ENCODE assay signal across 1 cellular context in genomic region chr13:106513025-106513424, GRCh38.
TF ChIP-seq lines count a peak whose summit lies in the region.

No MANE protein-coding gene starts in this region.

TF ChIP-seq in HCT116, 20 proteins besides CTCF, POLR2A, EP300 and RAD21 (continued from another document):
- TF ChIP-seq, protein P1, sequence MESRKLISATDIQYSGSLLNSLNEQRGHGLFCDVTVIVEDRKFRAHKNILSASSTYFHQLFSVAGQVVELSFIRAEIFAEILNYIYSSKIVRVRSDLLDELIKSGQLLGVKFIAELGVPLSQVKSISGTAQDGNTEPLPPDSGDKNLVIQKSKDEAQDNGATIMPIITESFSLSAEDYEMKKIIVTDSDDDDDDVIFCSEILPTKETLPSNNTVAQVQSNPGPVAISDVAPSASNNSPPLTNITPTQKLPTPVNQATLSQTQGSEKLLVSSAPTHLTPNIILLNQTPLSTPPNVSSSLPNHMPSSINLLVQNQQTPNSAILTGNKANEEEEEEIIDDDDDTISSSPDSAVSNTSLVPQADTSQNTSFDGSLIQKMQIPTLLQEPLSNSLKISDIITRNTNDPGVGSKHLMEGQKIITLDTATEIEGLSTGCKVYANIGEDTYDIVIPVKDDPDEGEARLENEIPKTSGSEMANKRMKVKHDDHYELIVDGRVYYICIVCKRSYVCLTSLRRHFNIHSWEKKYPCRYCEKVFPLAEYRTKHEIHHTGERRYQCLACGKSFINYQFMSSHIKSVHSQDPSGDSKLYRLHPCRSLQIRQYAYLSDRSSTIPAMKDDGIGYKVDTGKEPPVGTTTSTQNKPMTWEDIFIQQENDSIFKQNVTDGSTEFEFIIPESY (IDR thresholded peaks at IDR 0.05; ENCODE audit: extremely low read depth, insufficient replicate concordance, low read length), result no peak
- TF ChIP-seq CBX3 (IDR thresholded peaks at IDR 0.05; ENCODE audit: low read depth) (no peak), JUND (IDR thresholded peaks at IDR 0.05) (peak; percentile 42; the same call in 1 of the 2 replicates), FOSL1 (IDR thresholded peaks at IDR 0.05; ENCODE audit: low read depth) (peak; percentile 48; the same call in 1 of the 2 replicates)
TF ChIP-seq in HCT116: peak in this region for 6.
